ENCODE assay signal across 16 cellular contexts in the genomic region with DNA sequence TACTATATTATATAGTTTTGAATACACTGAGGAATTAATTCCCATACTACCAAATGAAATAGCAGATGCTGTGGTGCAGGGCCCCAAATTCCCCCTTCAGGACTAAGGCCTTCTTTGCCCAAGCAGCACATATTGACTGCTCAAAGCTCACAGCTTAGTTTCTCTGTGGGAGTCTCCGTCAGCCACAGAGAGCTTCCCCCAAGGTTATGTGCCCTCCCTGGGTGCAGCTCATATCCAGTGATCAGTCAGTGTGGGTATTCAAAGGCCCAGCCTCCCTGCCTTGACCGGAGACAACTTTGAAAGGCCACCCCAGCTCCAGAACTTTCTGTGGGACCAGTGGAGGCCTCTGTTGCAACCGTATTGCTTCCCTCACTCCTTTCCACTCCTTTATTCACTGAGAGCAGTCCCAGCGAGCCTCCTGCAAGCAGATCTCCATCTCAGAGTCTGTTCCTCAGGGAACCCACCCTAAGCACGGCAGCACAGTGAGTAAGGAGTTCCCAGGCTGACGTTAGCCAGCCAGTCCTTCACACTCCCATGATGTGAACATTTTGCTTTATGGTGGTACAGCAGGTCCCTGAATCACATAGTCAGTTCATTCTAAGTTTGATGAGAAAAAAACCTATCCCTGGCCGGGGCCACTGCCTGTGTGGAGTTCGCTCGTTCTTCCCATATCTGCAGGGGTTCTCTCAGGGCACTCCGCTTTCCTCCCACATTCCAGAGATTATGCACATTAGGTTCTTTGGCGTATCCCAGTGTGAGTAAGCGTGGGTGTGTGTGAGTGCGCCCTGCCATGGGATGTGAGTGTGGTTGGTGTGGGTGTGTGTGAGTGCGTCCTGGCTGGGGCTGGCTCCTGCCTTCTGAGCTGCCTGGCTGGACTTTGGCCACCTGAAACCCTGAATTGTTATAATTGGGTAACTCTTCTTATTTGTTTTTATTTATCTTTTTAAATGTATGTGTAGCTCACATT.
DNase-seq lines count a peak whose midpoint lies in the region; ATAC-seq and TF ChIP-seq lines count a peak whose summit lies in the region.
"Had no signal": no experiment of that assay in that cellular context is flagged by ENCODE, and none has a peak within 500 bp of the region (broad histone marks: within the 10 kb centered on the region; RNA-seq: fewer than 3 reads in every experiment).

No MANE protein-coding gene starts in this region.

- no peak overlapping the region for H3K4me3 Mint-ChIP-seq in T-helper 17 cell
- H3K4me3 Mint-ChIP-seq: effector memory CD8-positive, alpha-beta T cell had no signal

- 62% methylated on average over 7 of the region's 14 CpGs for WGBS in right lobe of liver (ENCODE audit: insufficient coverage, low coverage, low lambda C conversion rate, missing lambda C conversion rate)

- H3K27me3 Mint-ChIP-seq in T-helper 17 cell = peaks cover 15% of the 10 kb centered on the region

- no peaks in the 10 kb centered on the region for H3K27me3 ChIP-seq in right lobe of liver

- H3K27ac ChIP-seq in right lobe of liver = no peak overlapping the region
- H3K27ac ChIP-seq: skin epidermis had no signal

- no peak for TF ChIP-seq POLR2A in right lobe of liver (IDR thresholded peaks at IDR 0.05)

- no peak for TF ChIP-seq CTCF in AG10803 (conservative IDR thresholded peaks at IDR 0.05; ENCODE audit: low read length)
- no peak for TF ChIP-seq CTCF in epithelial cell of esophagus (IDR thresholded peaks at IDR 0.05; ENCODE audit: insufficient read depth, low read depth, low read length, missing control alignments)
- TF ChIP-seq CTCF in right lobe of liver (IDR thresholded peaks at IDR 0.05) = no peak
- TF ChIP-seq CTCF in GM10266 (IDR thresholded peaks at IDR 0.05; ENCODE audit: control insufficient read depth, insufficient read depth, low read depth, missing control alignments) = no peak

- H3K4me3 ChIP-seq in AG10803 (ENCODE audit: low read length) = no peak overlapping the region
- H3K4me3 ChIP-seq in epithelial cell of esophagus (ENCODE audit: low read length) = no peak overlapping the region
- H3K4me3 ChIP-seq in right lobe of liver = no peak overlapping the region
- H3K4me3 ChIP-seq: skin epidermis had no signal

- no peak overlapping the region for H3K27ac Mint-ChIP-seq in T-helper 17 cell
- H3K27ac Mint-ChIP-seq: effector memory CD8-positive, alpha-beta T cell had no signal

- no peaks in the 10 kb centered on the region for H3K36me3 ChIP-seq in right lobe of liver

- DNase-seq in AG10803 (ENCODE audit: low read depth) (peak; percentile 18), LHCN-M2 (ENCODE audit: low read depth) (peak; percentile 63), epithelial cell of esophagus (ENCODE audit: low read depth) (peak; percentile 54), right lobe of liver (peak; percentile 57 to 60 (median 60)), NCI-H526 (lab: John Stamatoyannopoulos, UW) (no peak), T-helper 17 cell (no peak), GM10266 (ENCODE audit: extremely low spot score) (no peak), NCI-H2081 treated with DMSO at 0.1 percent for 48 hours (lab: John Stamatoyannopoulos, UW) (no peak)
- DNase-seq: ACHN; activated CD8-positive, alpha-beta memory T cell treated with anti-CD3 and anti-CD28 coated beads, Interleukin-2, amount 50 U/mL, for 4 hours; amniotic stem cell; DMS79 treated with DMSO at 0.1 percent for 48 hours; effector memory CD8-positive, alpha-beta T cell; NCI-H446; SHP77 treated with DMSO at 0.1 percent for 48 hours had no signal

- H3K4me1 Mint-ChIP-seq in T-helper 17 cell = no peaks in the 10 kb centered on the region

- intact Hi-C loops in right lobe of liver (cut with DNase I) = no loop called here

- ATAC-seq in right lobe of liver = peak; percentile 74 to 94 (median 88)
- ATAC-seq in T-helper 17 cell = no peak
- ATAC-seq: effector memory CD8-positive, alpha-beta T cell had no signal

- peaks cover 2% of the 10 kb centered on the region for H3K36me3 Mint-ChIP-seq in T-helper 17 cell (ENCODE audit: low read depth)

- H3K4me1 ChIP-seq in right lobe of liver = no peaks in the 10 kb centered on the region

- H3K9me3 ChIP-seq in right lobe of liver (no peaks in the 10 kb centered on the region), T-helper 17 cell (ENCODE audit: control insufficient read depth, low read length, poor library complexity, severe bottlenecking) (no peaks in the 10 kb centered on the region)

Comparison
In these comparisons a context has a peak if more than half of its experiments do, and no peak if none do; other contexts are left out.
1. DNase-seq: peak in AG10803 (single experiment), LHCN-M2 (single experiment), epithelial cell of esophagus (single experiment) and right lobe of liver (3 of 3); none in NCI-H526 (0 of 2), T-helper 17 cell (0 of 3), GM10266 (single experiment) and NCI-H2081 treated with DMSO at 0.1 percent for 48 hours (single experiment).